21 cellular contexts compared by ENCODE assay signal in genomic region chr11:118749429-118749828, GRCh38. TPM values are rescaled to one million over a fixed set of nuclear protein-coding genes. Genes with fewer than 3 reads are reported as not detected.
A peak's percentile ranks its signal among the peaks of the same experiment; 100 is the strongest.
DNase-seq lines count a peak whose midpoint lies in the region; ATAC-seq and TF ChIP-seq lines count a peak whose summit lies in the region.
"Had no signal": no experiment of that assay in that cellular context is flagged by ENCODE, and none has a peak within 500 bp of the region (broad histone marks: within the 10 kb centered on the region; RNA-seq: fewer than 3 reads in every experiment).

No MANE protein-coding gene starts in this region.

- no peaks in the 10 kb centered on the region for H3K9me3 ChIP-seq in ovary
- H3K9me3 ChIP-seq: uterus had no signal

- no peaks in the 10 kb centered on the region for H3K36me3 ChIP-seq in ovary
- H3K36me3 ChIP-seq: uterus had no signal

- peaks cover 14% of the 10 kb centered on the region for H3K36me3 Mint-ChIP-seq in natural killer cell
- H3K36me3 Mint-ChIP-seq in natural killer cell treated with Interleukin-12 subunit alpha and Interleukin-12 subunit beta and Interleukin-15 and Interleukin-18, amount 100 ng/mL, for 72 hours = peaks cover 15% of the 10 kb centered on the region

- ATAC-seq in natural killer cell (peak in 1 of 3 donors; percentile 14), Right ventricle myocardium superior (ENCODE audit: poor library complexity) (peak; percentile 61), HG03095 (IDR thresholded peaks at IDR 0.05; ENCODE audit: unreplicated experiment) (no peak)
- ATAC-seq in natural killer cell treated with Interleukin-12 subunit alpha and Interleukin-12 subunit beta and Interleukin-15 and Interleukin-18, amount 100 ng/mL, for 72 hours = no peak

- H3K27me3 Mint-ChIP-seq in natural killer cell (ENCODE audit: low read depth in 2 of 2) = no peaks in the 10 kb centered on the region
- H3K27me3 Mint-ChIP-seq in natural killer cell treated with Interleukin-12 subunit alpha and Interleukin-12 subunit beta and Interleukin-15 and Interleukin-18, amount 100 ng/mL, for 72 hours = no peaks in the 10 kb centered on the region

- no peak for TF ChIP-seq EP300 in ovary (IDR thresholded peaks at IDR 0.05)

- TF ChIP-seq CTCF in natural killer cell (IDR thresholded peaks at IDR 0.05) (no peak), ovary (IDR thresholded peaks at IDR 0.05) (no peak)

- H3K27me3 ChIP-seq in ovary = no peaks in the 10 kb centered on the region
- H3K27me3 ChIP-seq: uterus had no signal

- no peak overlapping the region for H3K4me3 ChIP-seq in ovary
- H3K4me3 ChIP-seq: SK-N-MC, uterus had no signal

- H3K9me3 Mint-ChIP-seq in natural killer cell = no peaks in the 10 kb centered on the region
- no peaks in the 10 kb centered on the region for H3K9me3 Mint-ChIP-seq in natural killer cell treated with Interleukin-12 subunit alpha and Interleukin-12 subunit beta and Interleukin-15 and Interleukin-18, amount 100 ng/mL, for 72 hours
- H3K9me3 Mint-ChIP-seq: T-helper 2 cell treated with Interferon-gamma antibody and Interleukin-4, amounts not matched to agents 5 μg/mL and 100 μg/mL, for 36 hours had no signal

- no peak overlapping the region for H3K27ac ChIP-seq in ovary
- H3K27ac ChIP-seq: SK-N-MC, uterus, WERI-Rb-1 had no signal

- H3K27ac Mint-ChIP-seq in natural killer cell = peak overlapping the region; percentile 38 to 65
- no peak overlapping the region for H3K27ac Mint-ChIP-seq in natural killer cell treated with Interleukin-12 subunit alpha and Interleukin-12 subunit beta and Interleukin-15 and Interleukin-18, amount 100 ng/mL, for 72 hours
- H3K27ac Mint-ChIP-seq: T-helper 2 cell treated with Interferon-gamma antibody and Interleukin-4, amounts not matched to agents 5 μg/mL and 100 μg/mL, for 36 hours had no signal

- WGBS in ovary, 3 donors = 70 to 74% (median 73%) methylated on average over 6 of the region's 6 CpGs

- H3K4me1 ChIP-seq in ovary (ENCODE audit: insufficient read depth) = peaks cover 1% of the 10 kb centered on the region
- H3K4me1 ChIP-seq: uterus had no signal

- intact Hi-C loops in natural killer cell (cut with micrococcal nuclease) = no loop called here
- intact Hi-C loops in Right ventricle myocardium superior (cut with DNase I) = no loop called here
- intact Hi-C loops in ovary (cut with DNase I) = no loop called here

- H3K4me1 Mint-ChIP-seq in natural killer cell = peaks cover 14 to 18% of the 10 kb centered on the region in 2 donors
- peaks cover 0 to 5% of the 10 kb centered on the region in 2 donors for H3K4me1 Mint-ChIP-seq in natural killer cell treated with Interleukin-12 subunit alpha and Interleukin-12 subunit beta and Interleukin-15 and Interleukin-18, amount 100 ng/mL, for 72 hours (ENCODE audit: low read depth in 2 of 2)

- no peak overlapping the region for H3K4me3 Mint-ChIP-seq in natural killer cell
- H3K4me3 Mint-ChIP-seq in natural killer cell treated with Interleukin-12 subunit alpha and Interleukin-12 subunit beta and Interleukin-15 and Interleukin-18, amount 100 ng/mL, for 72 hours = no peak overlapping the region
- H3K4me3 Mint-ChIP-seq: T-helper 2 cell treated with Interferon-gamma antibody and Interleukin-4, amounts not matched to agents 5 μg/mL and 100 μg/mL, for 36 hours had no signal

- TF ChIP-seq POLR2A in ovary (IDR thresholded peaks at IDR 0.05) = no peak

- DNase-seq in natural killer cell (no peak), Right ventricle myocardium superior (no peak), myocyte (ENCODE audit: low read depth) (peak; percentile 26), mesenteric fat pad (ENCODE audit: low spot score) (no peak), ovary (no peak), NCI-H1417 (lab: John Stamatoyannopoulos, UW) (no peak)
- DNase-seq in natural killer cell treated with Interleukin-12 subunit alpha and Interleukin-12 subunit beta and Interleukin-15 and Interleukin-18, amount 100 ng/mL, for 72 hours (ENCODE audit: low spot score) = no peak
- DNase-seq: activated naive CD4-positive, alpha-beta T cell treated with Interleukin-2 at 50 U/mL for 16 hours; C1 segment of cervical spinal cord; DMS153; GOT3; NCI-H1105; NCI-H2081; NCI-H446 treated with DMSO at 0.1 percent for 48 hours; occipital lobe; stimulated activated CD8-positive, alpha-beta memory T cell treated with anti-CD3 and anti-CD28 coated beads, Interleukin-4, amount 100 ng/mL, for 48 hours; uterus; WERI-Rb-1 had no signal

RNA-seq across cellular contexts. Expression of gene DDX6, which starts 41.5 kb away (rescaled TPM):
- total RNA-seq in natural killer cell (100 to 1,000 TPM; 350 to 369 (median 364) TPM), Right ventricle myocardium superior (117 TPM), myocyte (99.1 and 119 TPM in 2 replicates), mesenteric fat pad (103 TPM), ovary (100 to 1,000 TPM in 5 of 7 donors, 10 to 100 TPM in 2; 81.6 to 212 (median 158) TPM)
- total RNA-seq in natural killer cell treated with Interleukin-12 subunit alpha and Interleukin-12 subunit beta and Interleukin-15 and Interleukin-18, amount 100 ng/mL, for 72 hours = 100 to 1,000 TPM; 145 to 214 TPM
- 35.4 TPM for polyA plus RNA-seq in myocyte (2012)
- polyA plus RNA-seq in ovary = 10 to 100 TPM; 33.9 to 80.6 TPM

Comparison
In these comparisons a context has a peak if more than half of its experiments do, and no peak if none do; other contexts are left out.
1. H3K27ac Mint-ChIP-seq: peak in natural killer cell (2 of 2); none in natural killer cell treated with Interleukin-12 subunit alpha and Interleukin-12 subunit beta and Interleukin-15 and Interleukin-18, amount 100 ng/mL, for 72 hours (0 of 2).